22 cellular contexts compared by ENCODE assay signal in the genomic region with DNA sequence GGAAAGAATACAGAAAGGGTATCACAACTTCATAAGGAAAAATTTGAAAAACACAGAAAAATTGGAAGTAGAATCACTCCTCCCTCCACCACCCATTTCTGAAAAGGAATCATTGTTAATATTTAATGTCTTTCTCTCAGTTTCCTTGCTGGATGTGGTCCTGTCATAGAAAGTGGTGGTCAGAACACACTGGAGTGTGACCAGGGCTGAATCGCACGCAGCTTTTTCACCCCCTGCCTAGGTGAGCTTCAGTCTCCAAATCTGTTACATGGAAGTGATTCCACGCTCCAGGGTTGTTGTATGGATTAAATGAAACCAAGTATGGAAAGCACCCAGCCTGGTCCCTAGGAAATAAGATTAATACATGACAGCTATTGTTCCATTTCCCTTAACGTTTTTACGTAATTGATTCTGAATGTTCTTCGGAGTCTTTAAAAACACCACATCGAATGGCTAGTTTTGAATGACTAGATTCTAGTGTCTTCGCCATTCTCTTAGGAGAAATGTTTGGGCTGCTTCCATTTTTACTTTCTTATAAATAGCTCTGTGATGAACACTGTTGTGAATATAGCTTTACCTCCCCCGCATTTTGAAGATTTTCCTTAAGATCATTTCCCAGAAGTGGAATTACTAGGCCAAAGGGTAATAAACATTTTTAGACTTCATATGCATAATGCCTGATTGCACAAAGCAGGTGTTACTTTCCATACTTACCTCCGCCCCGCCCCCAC. TPM values are rescaled to one million over a fixed set of nuclear protein-coding genes. Genes with fewer than 3 reads are reported as not detected.
DNase-seq lines count a peak whose midpoint lies in the region; ATAC-seq and TF ChIP-seq lines count a peak whose summit lies in the region.
"Had no signal": no experiment of that assay in that cellular context is flagged by ENCODE, and none has a peak within 500 bp of the region (broad histone marks: within the 10 kb centered on the region; RNA-seq: fewer than 3 reads in every experiment).

No MANE protein-coding gene starts in this region.

- H3K27ac ChIP-seq in RWPE2 (ENCODE audit: poor library complexity, severe bottlenecking) (peak overlapping the region; percentile 74), foreskin keratinocyte (peak overlapping the region; percentile 2)
- H3K27ac ChIP-seq: 22Rv1, colonic mucosa, skin epidermis, stomach had no signal

- DNase-seq in NCI-H82 (lab: John Stamatoyannopoulos, UW) (peak; percentile 5), NCI-H82 treated with DMSO at 0.1 percent for 48 hours (lab: John Stamatoyannopoulos, UW; ENCODE audit: unreplicated experiment) (no peak), RWPE2 (ENCODE audit: low spot score) (no peak), foreskin keratinocyte (no peak), midbrain (lab: John Stamatoyannopoulos, UW) (no peak), NCI-H2171 (lab: John Stamatoyannopoulos, UW) (no peak)
- DNase-seq in stimulated activated effector memory CD8-positive, alpha-beta T cell treated with anti-CD3 and anti-CD28 coated beads, Interleukin-12 subunit alpha, Interleukin-12 subunit beta, amount 100 ng/mL, for 72 hours (ENCODE audit: low spot score in 2 of 2) = no peak
- DNase-seq: activated B cell treated with CpG ODN at 0.5 μM for 24 hours; activated CD8-positive, alpha-beta T cell treated with anti-CD3 and anti-CD28 coated beads for 36 hours; activated T-cell treated with anti-CD3 and anti-CD28 coated beads, Interleukin-2, amount 50 U/mL, for 48 hours; brain microvascular endothelial cell; C1 segment of cervical spinal cord; colonic mucosa; foreskin melanocyte; left colon; NCI-H1105 treated with DMSO at 0.1 percent for 48 hours; stimulated activated CD4-positive, alpha-beta T cell treated with anti-CD3 and anti-CD28 coated beads, Interleukin-2, amount 100 ng/mL, for 48 hours; stomach had no signal

- no peaks in the 10 kb centered on the region for H3K9me3 Mint-ChIP-seq in stimulated activated effector memory CD8-positive, alpha-beta T cell treated with anti-CD3 and anti-CD28 coated beads, Interleukin-12 subunit alpha, Interleukin-12 subunit beta, amount 100 ng/mL, for 72 hours
- H3K9me3 Mint-ChIP-seq: activated B cell treated with CpG ODN at 0.5 μM for 24 hours; activated CD8-positive, alpha-beta T cell treated with anti-CD3 and anti-CD28 coated beads for 36 hours had no signal

- peaks cover 38% of the 10 kb centered on the region for H3K4me1 ChIP-seq in RWPE2 (ENCODE audit: insufficient read depth, poor library complexity, severe bottlenecking)
- H3K4me1 ChIP-seq in foreskin keratinocyte = peaks cover 30% of the 10 kb centered on the region
- H3K4me1 ChIP-seq: colonic mucosa had no signal

- ATAC-seq in RWPE2 (ENCODE audit: low read depth) (no peak), foreskin keratinocyte (no peak), GM18868 (IDR thresholded peaks at IDR 0.05; ENCODE audit: unreplicated experiment) (no peak)
- ATAC-seq in stimulated activated effector memory CD8-positive, alpha-beta T cell treated with anti-CD3 and anti-CD28 coated beads, Interleukin-12 subunit alpha, Interleukin-12 subunit beta, amount 100 ng/mL, for 72 hours = no peak
- ATAC-seq: left colon had no signal

- H3K4me1 Mint-ChIP-seq in stimulated activated effector memory CD8-positive, alpha-beta T cell treated with anti-CD3 and anti-CD28 coated beads, Interleukin-12 subunit alpha, Interleukin-12 subunit beta, amount 100 ng/mL, for 72 hours = peaks cover 14% of the 10 kb centered on the region

- H3K27me3 ChIP-seq in RWPE2 (ENCODE audit: insufficient read depth, poor library complexity, severe bottlenecking) (no peaks in the 10 kb centered on the region), foreskin keratinocyte (no peaks in the 10 kb centered on the region)
- H3K27me3 ChIP-seq: brain microvascular endothelial cell, colonic mucosa had no signal

- no peak overlapping the region for H3K4me3 Mint-ChIP-seq in stimulated activated effector memory CD8-positive, alpha-beta T cell treated with anti-CD3 and anti-CD28 coated beads, Interleukin-12 subunit alpha, Interleukin-12 subunit beta, amount 100 ng/mL, for 72 hours
- H3K4me3 Mint-ChIP-seq: activated B cell treated with CpG ODN at 0.5 μM for 24 hours; activated CD8-positive, alpha-beta T cell treated with anti-CD3 and anti-CD28 coated beads for 36 hours; activated naive CD8-positive, alpha-beta T cell had no signal

- H3K9me3 ChIP-seq in RWPE2 (ENCODE audit: severe bottlenecking) = no peaks in the 10 kb centered on the region
- H3K9me3 ChIP-seq: colonic mucosa, stomach had no signal

- peak overlapping the region; percentile 70 for H3K27ac Mint-ChIP-seq in stimulated activated effector memory CD8-positive, alpha-beta T cell treated with anti-CD3 and anti-CD28 coated beads, Interleukin-12 subunit alpha, Interleukin-12 subunit beta, amount 100 ng/mL, for 72 hours
- H3K27ac Mint-ChIP-seq: activated B cell treated with CpG ODN at 0.5 μM for 24 hours; activated CD8-positive, alpha-beta T cell treated with anti-CD3 and anti-CD28 coated beads for 36 hours; activated naive CD8-positive, alpha-beta T cell had no signal

- H3K4me3 ChIP-seq in RWPE2 (ENCODE audit: severe bottlenecking) = no peak overlapping the region
- H3K4me3 ChIP-seq: colonic mucosa, skin epidermis, stomach had no signal

- no peak for TF ChIP-seq CTCF in RWPE2 (IDR thresholded peaks at IDR 0.05; ENCODE audit: poor library complexity, severe bottlenecking)
- TF ChIP-seq CTCF in foreskin keratinocyte (conservative IDR thresholded peaks at IDR 0.05) = no peak

- no peaks in the 10 kb centered on the region for H3K36me3 Mint-ChIP-seq in stimulated activated effector memory CD8-positive, alpha-beta T cell treated with anti-CD3 and anti-CD28 coated beads, Interleukin-12 subunit alpha, Interleukin-12 subunit beta, amount 100 ng/mL, for 72 hours
- H3K36me3 Mint-ChIP-seq: activated naive CD8-positive, alpha-beta T cell had no signal

- H3K36me3 ChIP-seq in RWPE2 (ENCODE audit: low read depth) = no peaks in the 10 kb centered on the region
- H3K36me3 ChIP-seq: brain microvascular endothelial cell, colonic mucosa, stomach had no signal

RNA-seq across cellular contexts. Expression of a gene that starts 10.9 kb away (rescaled TPM):
- total RNA-seq in foreskin keratinocyte = 89.9 and 105 TPM in 2 replicates
- 60.4 and 75.6 TPM in 2 replicates for polyA plus RNA-seq in foreskin keratinocyte
